In the genomic region with DNA sequence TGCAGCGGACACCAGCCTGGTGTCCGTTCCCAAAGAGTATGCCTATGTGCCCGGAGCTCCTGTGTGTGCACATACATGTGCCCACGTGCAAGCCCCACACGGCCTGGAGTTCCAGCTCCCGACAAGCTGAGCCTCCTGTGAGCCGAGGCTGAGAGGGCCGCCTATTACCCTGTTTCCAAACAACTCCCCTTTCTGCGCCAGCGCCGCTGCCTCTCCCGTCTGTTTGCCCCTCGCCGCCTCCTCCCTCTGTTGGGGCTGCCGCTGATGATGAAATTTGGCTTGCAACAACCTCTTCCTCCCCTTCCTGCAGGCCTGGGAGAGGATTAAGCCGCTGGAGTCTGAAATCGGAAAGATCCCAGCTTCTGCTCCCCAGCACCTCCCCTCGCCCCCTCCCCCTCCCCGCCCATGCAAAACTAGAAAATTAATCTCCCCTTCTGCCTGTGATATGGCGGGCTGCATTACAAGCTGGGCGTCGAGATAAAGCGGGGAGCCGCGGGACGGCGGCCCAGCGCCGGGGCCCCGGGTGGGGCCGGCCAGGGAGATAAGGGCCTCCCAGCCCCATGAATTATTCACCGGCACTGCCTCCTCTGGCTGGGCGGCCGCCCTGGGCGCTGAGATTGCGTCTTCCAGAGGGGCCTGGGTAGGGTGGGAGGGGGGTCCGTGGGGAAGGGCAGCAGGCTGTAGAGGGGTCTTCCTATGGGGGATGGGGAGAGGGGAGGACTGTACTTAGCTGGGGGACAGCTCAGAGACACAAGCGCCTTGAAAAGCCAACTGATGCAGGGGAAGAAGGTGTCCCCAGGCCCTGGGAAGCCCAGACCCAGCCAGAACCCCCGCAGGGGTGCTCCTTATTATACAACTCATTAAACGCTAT, we compare ENCODE assay signal across 10 cellular contexts. TPM values are rescaled to one million over a fixed set of nuclear protein-coding genes. Genes with fewer than 3 reads are reported as not detected.
DNase-seq lines count a peak whose midpoint lies in the region; ATAC-seq and TF ChIP-seq lines count a peak whose summit lies in the region.
"Had no signal": no experiment of that assay in that cellular context is flagged by ENCODE, and none has a peak within 500 bp of the region (broad histone marks: within the 10 kb centered on the region; RNA-seq: fewer than 3 reads in every experiment).

No MANE protein-coding gene starts in this region.

- no TSS peak for BruUV-seq in MCF 10A (replicated peaks; lab: Mats Ljungman, UMichigan)

- H3K9me3 ChIP-seq in breast epithelium (no peaks in the 10 kb centered on the region), lung (ENCODE audit: control insufficient read depth in 2 of 2, insufficient read depth in 1 of 2, low read length in 1 of 2) (no peaks in the 10 kb centered on the region)

- intact Hi-C loops in breast epithelium (cut with DNase I; ENCODE audit: low total_unique reads): loop anchor here (10.0 kb wide), 1 partner anchor 276 kb away; no protein-coding TSS in a partner anchor
- intact Hi-C loops in MCF 10A (cut with micrococcal nuclease): no loop called here
- intact Hi-C loops in dorsolateral prefrontal cortex (cut with DNase I): loop anchor here in 1 of 2 donors (10.0 kb wide), 1 partner anchor 186 kb away; no protein-coding TSS in a partner anchor

- DNase-seq in breast epithelium (ENCODE audit: low spot score in 2 of 2) (no peak), MCF 10A (ENCODE audit: unreplicated experiment) (no peak), dorsolateral prefrontal cortex (peak in 4 of 10 donors; percentile 29 to 45 (median 30)), lung (ENCODE audit: low spot score) (peak; percentile 76), DMS79 treated with DMSO at 0.1 percent for 48 hours (lab: John Stamatoyannopoulos, UW) (no peak)

- POLR2A ChIA-PET in MCF 10A (lab: Yijun Ruan, JAX): interaction anchor here (0.6 to 1.1 kb wide), 2 partner anchors 12 to 92 kb away, joined by 3 read pairs; no protein-coding TSS in a partner anchor

- H3K27me3 ChIP-seq in breast epithelium (no peaks in the 10 kb centered on the region), dorsolateral prefrontal cortex (no peaks in the 10 kb centered on the region), lung (ENCODE audit: control insufficient read depth, insufficient read depth) (no peaks in the 10 kb centered on the region)

- H3K4me3 ChIP-seq in breast epithelium: peak overlapping the region; percentile 31 to 45 (median 34)
- peak overlapping the region in 54 of 59 donors; percentile 2 to 58 (median 38) for H3K4me3 ChIP-seq in dorsolateral prefrontal cortex
- no peak overlapping the region for H3K4me3 ChIP-seq in lung

- H3K9me3 Mint-ChIP-seq in MCF 10A (ENCODE audit: unreplicated experiment): no peaks in the 10 kb centered on the region

- TF ChIP-seq CTCF in breast epithelium (IDR thresholded peaks at IDR 0.05) (no peak), MCF 10A (IDR thresholded peaks at IDR 0.05; ENCODE audit: unreplicated experiment) (no peak), dorsolateral prefrontal cortex (IDR thresholded peaks at IDR 0.05 in 54 of 56, conservative IDR thresholded peaks at IDR 0.05 in 2 of 56; ENCODE audit: low read depth in 1 of 56, partially characterized antibody in 56 of 56) (no peak), lung (IDR thresholded peaks at IDR 0.05; ENCODE audit: control extremely low read depth, extremely low read depth) (no peak)

- no peak overlapping the region for H3K27ac Mint-ChIP-seq in MCF 10A (ENCODE audit: low read depth, unreplicated experiment)

- peak overlapping the region in 1 of 2 donors; percentile 12 for H3K27ac ChIP-seq in breast epithelium
- H3K27ac ChIP-seq in dorsolateral prefrontal cortex: peak overlapping the region in 6 of 59 donors; percentile 13 to 58 (median 28)
- no peak overlapping the region for H3K27ac ChIP-seq in lung (ENCODE audit: low read depth in 1 of 2, low read length in 1 of 2)
- H3K27ac ChIP-seq: KMS-11 had no signal

- no peak for TF ChIP-seq POLR2A in breast epithelium (IDR thresholded peaks at IDR 0.05)

- no peaks in the 10 kb centered on the region for H3K36me3 Mint-ChIP-seq in MCF 10A (ENCODE audit: insufficient read depth, unreplicated experiment)

- peaks cover 34% of the 10 kb centered on the region for H3K27me3 Mint-ChIP-seq in MCF 10A (ENCODE audit: insufficient read depth, unreplicated experiment)

- CTCF ChIA-PET in MCF 10A (lab: Yijun Ruan, JAX): interaction anchor here (0.5 to 2.0 kb wide), 8 partner anchors 12 to 462 kb away, joined by 3 to 13 read pairs (median 4); no protein-coding TSS in a partner anchor

- peaks cover 2% of the 10 kb centered on the region for H3K4me1 Mint-ChIP-seq in MCF 10A (ENCODE audit: insufficient read depth, unreplicated experiment)

- H3K36me3 ChIP-seq in breast epithelium: no peaks in the 10 kb centered on the region
- H3K36me3 ChIP-seq in lung (ENCODE audit: control insufficient read depth in 2 of 2, insufficient read depth in 2 of 2, low read length in 2 of 2): no peaks in the 10 kb centered on the region

- 6 to 9% methylated on average over 33 to 40 of the region's 40 CpGs for WGBS in lung, 2 donors

- H3K4me1 ChIP-seq in breast epithelium (peaks cover 0 to under 1% of the 10 kb centered on the region in 2 donors), lung (ENCODE audit: control insufficient read depth in 2 of 2, insufficient read depth in 2 of 2, low read length in 2 of 2) (no peaks in the 10 kb centered on the region)

- peak; percentile 82 for ATAC-seq in lung (ENCODE audit: insufficient read depth, low FRiP score)
- no peak for ATAC-seq in HG02623 (IDR thresholded peaks at IDR 0.05; ENCODE audit: unreplicated experiment)
- no peak for ATAC-seq in HG03520 (IDR thresholded peaks at IDR 0.05; ENCODE audit: unreplicated experiment)
- ATAC-seq in HG02798 (IDR thresholded peaks at IDR 0.05; ENCODE audit: poor library complexity, unreplicated experiment): no peak

- no peak overlapping the region for H3K4me3 Mint-ChIP-seq in MCF 10A (ENCODE audit: unreplicated experiment)

RNA-seq across cellular contexts. Expression of gene ASIC1, which starts 6.8 kb away (rescaled TPM):
- total RNA-seq in breast epithelium: under 1 TPM; 0.80 to 0.98 (median 0.88) TPM
- 1.3 and 1.7 TPM in 2 replicates for total RNA-seq in MCF 10A (2022)
- total RNA-seq in dorsolateral prefrontal cortex: 10 to 100 TPM; 24.4 to 56.2 (median 38.4) TPM
- 1 to 10 TPM; 2.0 TPM for total RNA-seq in lung
- under 1 TPM; 0.41 to 0.69 TPM for polyA plus RNA-seq in lung
- total RNA-seq: Daoy had no signal

RNA-seq across cellular contexts. Expression of gene RACGAP1, which starts 25.4 kb away (rescaled TPM):
- total RNA-seq in breast epithelium: 10 to 100 TPM in 2 of 3 donors, 1 to 10 TPM in 1; 7.5 to 33.9 (median 11.1) TPM
- 58.5 and 67.9 TPM in 2 replicates for total RNA-seq in MCF 10A (2022)
- 10 to 100 TPM in 117 of 120 experiments, 1 to 10 TPM in 3; 9.2 to 27.7 (median 16.1) TPM for total RNA-seq in dorsolateral prefrontal cortex
- 10 to 100 TPM; 13.1 to 26.8 TPM for total RNA-seq in lung
- polyA plus RNA-seq in lung: 1 to 10 TPM; 3.8 to 7.2 TPM

RNA-seq across cellular contexts. Expression of gene SMARCD1, which starts 34.5 kb away (rescaled TPM):
- 10 to 100 TPM; 50.6 to 56.7 (median 51.5) TPM for total RNA-seq in breast epithelium
- 57.4 and 58.7 TPM in 2 replicates for total RNA-seq in MCF 10A (2022)
- total RNA-seq in dorsolateral prefrontal cortex: 10 to 100 TPM; 30.8 to 66.7 (median 44.2) TPM
- total RNA-seq in lung: 10 to 100 TPM; 56.6 to 58.8 TPM
- 10 to 100 TPM; 11.9 to 26.6 TPM for polyA plus RNA-seq in lung

RNA-seq across cellular contexts. Expression of gene GPD1, which starts 53.2 kb away (rescaled TPM):
- total RNA-seq in breast epithelium (1,000 to 10,000 TPM in 1 of 3 donors, 100 to 1,000 TPM in 2; 235 to 4,731 (median 280) TPM), MCF 10A (2022) (0.37 and 0.74 TPM in 2 replicates), dorsolateral prefrontal cortex (10 to 100 TPM in 35 of 120 experiments, 1 to 10 TPM in 85; 2.0 to 47.2 (median 7.3) TPM), lung (10 to 100 TPM in 1 of 2 donors, not detected in 1; 20.0 TPM)
- polyA plus RNA-seq in lung: 1 to 10 TPM; 1.7 to 9.9 TPM
